25 cellular contexts compared by ENCODE assay signal in genomic region chr6:21994821-21995220, GRCh38.
"Had no signal": no experiment of that assay in that cellular context is flagged by ENCODE, and none has a peak within 500 bp of the region (broad histone marks: within the 10 kb centered on the region; RNA-seq: fewer than 3 reads in every experiment).

No MANE protein-coding gene starts in this region.

- DNase-seq: dermis blood vessel endothelial cell; effector memory CD4-positive, alpha-beta T cell; foreskin keratinocyte; heart left ventricle; left cardiac atrium; left lung; mesenchymal stem cell; midbrain; naive thymus-derived CD4-positive, alpha-beta T cell; nephron progenitor cell; nucleus accumbens; right cardiac atrium; stimulated activated CD4-positive, alpha-beta T cell treated with anti-CD3 and anti-CD28 coated beads, Interleukin-15, amount 100 ng/mL, for 24 hours; stimulated activated CD4-positive, alpha-beta T cell treated with anti-CD3 and anti-CD28 coated beads, Interleukin-2, amount 100 ng/mL, for 48 hours; stimulated activated naive CD4-positive, alpha-beta T cell; stimulated activated naive CD8-positive, alpha-beta T cell treated with anti-CD3 and anti-CD28 coated beads, Interleukin-15, amount 100 ng/mL, for 72 hours; transverse colon had no signal

- H3K36me3 Mint-ChIP-seq: naive thymus-derived CD4-positive, alpha-beta T cell had no signal

- H3K4me3 Mint-ChIP-seq: nephron progenitor cell; stimulated activated naive CD8-positive, alpha-beta T cell treated with anti-CD3 and anti-CD28 coated beads, Interleukin-15, amount 100 ng/mL, for 72 hours had no signal

- H3K27ac Mint-ChIP-seq: naive thymus-derived CD4-positive, alpha-beta T cell; nephron progenitor cell; stimulated activated naive CD8-positive, alpha-beta T cell treated with anti-CD3 and anti-CD28 coated beads, Interleukin-15, amount 100 ng/mL, for 72 hours had no signal

- H3K4me3 ChIP-seq: coronary artery, esophagus muscularis mucosa, gastroesophageal sphincter, heart left ventricle, hepatocyte, left lung, prostate gland, skin epidermis, suprapubic skin, transverse colon, vagina had no signal

- ATAC-seq: foreskin keratinocyte; gastroesophageal sphincter; heart left ventricle; left cardiac atrium; left lung; naive thymus-derived CD4-positive, alpha-beta T cell; right cardiac atrium; stimulated activated naive CD8-positive, alpha-beta T cell treated with anti-CD3 and anti-CD28 coated beads, Interleukin-15, amount 100 ng/mL, for 72 hours had no signal

- H3K27ac ChIP-seq: coronary artery, esophagus muscularis mucosa, foreskin keratinocyte, gastroesophageal sphincter, heart left ventricle, hepatocyte, left lung, prostate gland, suprapubic skin, transverse colon, vagina had no signal

- H3K4me1 ChIP-seq: foreskin keratinocyte, prostate gland, suprapubic skin, vagina had no signal

- H3K9me3 Mint-ChIP-seq: naive thymus-derived CD4-positive, alpha-beta T cell; nephron progenitor cell; stimulated activated naive CD8-positive, alpha-beta T cell treated with anti-CD3 and anti-CD28 coated beads, Interleukin-15, amount 100 ng/mL, for 72 hours had no signal

- H3K9me3 ChIP-seq: esophagus muscularis mucosa, gastroesophageal sphincter, heart left ventricle, left lung, prostate gland, suprapubic skin, transverse colon, vagina had no signal

- H3K79me2 ChIP-seq: hepatocyte had no signal

- H2AFZ ChIP-seq: hepatocyte had no signal

- H3K36me3 ChIP-seq: esophagus muscularis mucosa, gastroesophageal sphincter, heart left ventricle, left lung, prostate gland, suprapubic skin, transverse colon, vagina had no signal

- H3K4me2 ChIP-seq: hepatocyte had no signal

- H3K27me3 ChIP-seq: esophagus muscularis mucosa, foreskin keratinocyte, gastroesophageal sphincter, heart left ventricle, hepatocyte, left lung, suprapubic skin, transverse colon, vagina had no signal

- H3K27me3 Mint-ChIP-seq: stimulated activated naive CD8-positive, alpha-beta T cell treated with anti-CD3 and anti-CD28 coated beads, Interleukin-15, amount 100 ng/mL, for 72 hours had no signal
